Comparison of ENCODE assay signal across 30 cellular contexts in the genomic region with DNA sequence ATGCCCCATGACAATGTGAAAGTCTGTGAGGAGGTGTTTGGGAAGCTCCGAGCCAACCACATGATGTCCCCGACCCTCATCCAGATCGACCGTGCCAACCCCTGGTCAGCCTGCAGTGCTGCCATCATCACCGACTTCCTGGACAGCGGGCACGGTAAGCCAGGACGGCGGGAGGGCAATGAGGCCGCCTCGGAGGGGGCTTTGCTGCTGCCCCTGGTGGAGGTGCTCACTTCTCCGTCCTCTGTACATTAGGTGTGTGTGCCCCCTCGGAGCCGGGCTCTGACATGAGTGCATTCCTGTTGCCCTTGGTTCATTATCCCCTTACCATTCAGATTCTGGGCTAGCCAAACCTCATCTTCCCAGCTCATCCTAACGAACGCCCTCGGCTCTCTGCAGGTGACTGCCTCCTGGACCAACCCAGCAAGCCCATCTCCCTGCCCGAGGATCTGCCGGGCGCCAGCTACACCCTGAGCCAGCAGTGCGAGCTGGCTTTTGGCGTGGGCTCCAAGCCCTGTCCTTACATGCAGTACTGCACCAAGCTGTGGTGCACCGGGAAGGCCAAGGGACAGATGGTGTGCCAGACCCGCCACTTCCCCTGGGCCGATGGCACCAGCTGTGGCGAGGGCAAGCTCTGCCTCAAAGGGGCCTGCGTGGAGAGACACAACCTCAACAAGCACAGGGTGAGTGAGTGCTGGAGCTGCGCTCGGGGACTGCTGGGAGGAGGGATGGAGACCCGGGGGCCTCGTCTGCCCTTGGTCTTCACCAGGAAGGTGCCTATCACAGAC. TPM values are rescaled to one million over a fixed set of nuclear protein-coding genes. Genes with fewer than 3 reads are reported as not detected.
"Had no signal": no experiment of that assay in that cellular context is flagged by ENCODE, and none has a peak within 500 bp of the region (broad histone marks: within the 10 kb centered on the region; RNA-seq: fewer than 3 reads in every experiment).

No MANE protein-coding gene starts in this region.

- H3K9me3 Mint-ChIP-seq: activated CD4-positive, alpha-beta memory T cell treated with anti-CD3 and anti-CD28 coated beads for 36 hours; activated CD4-positive, alpha-beta T cell treated with anti-CD3 and anti-CD28 coated beads, Interleukin-2, amount 10 ng/mL, durations not matched to agents 24 days and 14 days; activated naive CD4-positive, alpha-beta T cell treated with anti-CD3 and anti-CD28 coated beads, Interleukin-2, amount 50 U/mL, for 24 hours; activated naive CD8-positive, alpha-beta T cell treated with anti-CD3 and anti-CD28 coated beads, Interleukin-2, amount 50 U/mL, for 24 hours; activated T-cell treated with anti-CD3 and anti-CD28 coated beads, Interleukin-2, amount 50 U/mL, for 24 hours; dendritic cell treated with granulocyte-macrophage colony-stimulating factor and Interleukin-4, amounts not matched to agents 40 ng/mL and 50 ng/mL, for 4 days; endodermal cell; naive thymus-derived CD8-positive, alpha-beta T cell; stimulated activated naive CD8-positive, alpha-beta T cell treated with anti-CD3 and anti-CD28 coated beads, Interleukin-15, Interleukin-2, amounts not matched to agents 100 ng/mL and 50 ng/mL, for 24 hours; type B pancreatic cell had no signal

- H3K27ac ChIP-seq: lower lobe of right lung, right lobe of liver, uterus, VCaP had no signal

- H3K4me3 ChIP-seq: lower lobe of right lung, right lobe of liver, uterus had no signal

- ATAC-seq: activated CD4-positive, CD25-positive, alpha-beta regulatory T cell treated with anti-CD3 and anti-CD28 coated beads, Interleukin-2, amount 50 U/mL, for 24 hours; activated naive CD8-positive, alpha-beta T cell treated with anti-CD3 and anti-CD28 coated beads, Interleukin-2, amount 50 U/mL, for 24 hours; esophagus mucosa; left colon; lower lobe of right lung; naive thymus-derived CD8-positive, alpha-beta T cell; right lobe of liver had no signal

- H3K4me3 Mint-ChIP-seq: activated CD4-positive, alpha-beta memory T cell treated with anti-CD3 and anti-CD28 coated beads for 36 hours; activated CD4-positive, alpha-beta T cell treated with anti-CD3 and anti-CD28 coated beads, Interleukin-2, amount 10 ng/mL, durations not matched to agents 24 days and 14 days; activated naive CD4-positive, alpha-beta T cell treated with anti-CD3 and anti-CD28 coated beads, Interleukin-2, amount 50 U/mL, for 24 hours; activated naive CD8-positive, alpha-beta T cell treated with anti-CD3 and anti-CD28 coated beads, Interleukin-2, amount 50 U/mL, for 24 hours; activated T-cell treated with anti-CD3 and anti-CD28 coated beads, Interleukin-2, amount 50 U/mL, for 24 hours; dendritic cell treated with granulocyte-macrophage colony-stimulating factor and Interleukin-4, amounts not matched to agents 40 ng/mL and 50 ng/mL, for 4 days; endodermal cell; naive thymus-derived CD8-positive, alpha-beta T cell; stimulated activated naive CD8-positive, alpha-beta T cell treated with anti-CD3 and anti-CD28 coated beads, Interleukin-15, Interleukin-2, amounts not matched to agents 100 ng/mL and 50 ng/mL, for 24 hours; type B pancreatic cell had no signal

- DNase-seq: activated CD4-positive, alpha-beta memory T cell treated with anti-CD3 and anti-CD28 coated beads for 36 hours; activated CD4-positive, alpha-beta T cell treated with anti-CD3 and anti-CD28 coated beads, Interleukin-2, amount 10 ng/mL, durations not matched to agents 24 days and 14 days; activated CD8-positive, alpha-beta memory T cell treated with anti-CD3 and anti-CD28 coated beads, Interleukin-2, amount 50 U/mL, for 4 hours; activated naive CD8-positive, alpha-beta T cell treated with anti-CD3 and anti-CD28 coated beads, Interleukin-2, amount 50 U/mL, for 24 hours; activated T-cell treated with anti-CD3 and anti-CD28 coated beads, Interleukin-2, amount 50 U/mL, for 24 hours; amygdala; central memory CD4-positive, alpha-beta T cell; endodermal cell; foreskin fibroblast; head of caudate nucleus; hippocampal formation; left colon; lower lobe of right lung; mesenchymal stem cell; naive thymus-derived CD8-positive, alpha-beta T cell; right lobe of liver; stimulated activated CD4-positive, alpha-beta T cell treated with anti-CD3 and anti-CD28 coated beads, Interleukin-2, amount 100 ng/mL, for 48 hours; substantia nigra; T-helper 9 cell; uterus had no signal

- H3K4me1 ChIP-seq: lower lobe of right lung, right lobe of liver had no signal

- H3K36me3 ChIP-seq: right lobe of liver, uterus had no signal

- H3K4me1 Mint-ChIP-seq: activated CD4-positive, alpha-beta T cell treated with anti-CD3 and anti-CD28 coated beads, Interleukin-2, amount 10 ng/mL, durations not matched to agents 24 days and 14 days; activated naive CD4-positive, alpha-beta T cell treated with anti-CD3 and anti-CD28 coated beads, Interleukin-2, amount 50 U/mL, for 24 hours; activated naive CD8-positive, alpha-beta T cell treated with anti-CD3 and anti-CD28 coated beads, Interleukin-2, amount 50 U/mL, for 24 hours; endodermal cell; naive thymus-derived CD8-positive, alpha-beta T cell had no signal

- H3K27me3 Mint-ChIP-seq: activated CD4-positive, alpha-beta T cell treated with anti-CD3 and anti-CD28 coated beads, Interleukin-2, amount 10 ng/mL, durations not matched to agents 24 days and 14 days; activated naive CD8-positive, alpha-beta T cell treated with anti-CD3 and anti-CD28 coated beads, Interleukin-2, amount 50 U/mL, for 24 hours; activated T-cell treated with anti-CD3 and anti-CD28 coated beads, Interleukin-2, amount 50 U/mL, for 24 hours; dendritic cell treated with granulocyte-macrophage colony-stimulating factor and Interleukin-4, amounts not matched to agents 40 ng/mL and 50 ng/mL, for 4 days; stimulated activated naive CD8-positive, alpha-beta T cell treated with anti-CD3 and anti-CD28 coated beads, Interleukin-15, Interleukin-2, amounts not matched to agents 100 ng/mL and 50 ng/mL, for 24 hours had no signal

- H3K27ac Mint-ChIP-seq: activated CD4-positive, alpha-beta memory T cell treated with anti-CD3 and anti-CD28 coated beads for 36 hours; activated CD4-positive, alpha-beta T cell treated with anti-CD3 and anti-CD28 coated beads, Interleukin-2, amount 10 ng/mL, durations not matched to agents 24 days and 14 days; activated naive CD4-positive, alpha-beta T cell treated with anti-CD3 and anti-CD28 coated beads, Interleukin-2, amount 50 U/mL, for 24 hours; activated naive CD8-positive, alpha-beta T cell treated with anti-CD3 and anti-CD28 coated beads, Interleukin-2, amount 50 U/mL, for 24 hours; activated T-cell treated with anti-CD3 and anti-CD28 coated beads, Interleukin-2, amount 50 U/mL, for 24 hours; dendritic cell treated with granulocyte-macrophage colony-stimulating factor and Interleukin-4, amounts not matched to agents 40 ng/mL and 50 ng/mL, for 4 days; endodermal cell; stimulated activated naive CD8-positive, alpha-beta T cell treated with anti-CD3 and anti-CD28 coated beads, Interleukin-15, Interleukin-2, amounts not matched to agents 100 ng/mL and 50 ng/mL, for 24 hours; type B pancreatic cell had no signal

- H3K27me3 ChIP-seq: right lobe of liver, uterus had no signal

- H3K36me3 Mint-ChIP-seq: activated CD4-positive, alpha-beta memory T cell treated with anti-CD3 and anti-CD28 coated beads for 36 hours; activated naive CD4-positive, alpha-beta T cell treated with anti-CD3 and anti-CD28 coated beads, Interleukin-2, amount 50 U/mL, for 24 hours; naive thymus-derived CD8-positive, alpha-beta T cell; type B pancreatic cell had no signal

- H3K9me3 ChIP-seq: lower lobe of right lung, right lobe of liver, uterus had no signal

RNA-seq across cellular contexts. Expression of gene ADAMTS15, which starts 13.8 kb away (rescaled TPM):
- total RNA-seq: activated CD4-positive, alpha-beta memory T cell treated with anti-CD3 and anti-CD28 coated beads for 36 hours; activated CD8-positive, alpha-beta memory T cell treated with anti-CD3 and anti-CD28 coated beads for 36 hours; T-helper 1 cell treated with Interleukin-12 subunit alpha and Interleukin-12 subunit beta and Interleukin-4 antibody, amounts not matched to agents 30 ng/mL and 1 ng/mL, for 36 hours had no signal
- polyA plus RNA-seq: naive thymus-derived CD8-positive, alpha-beta T cell had no signal

RNA-seq across cellular contexts. Expression of gene ADAMTS8, which starts 33.9 kb away (rescaled TPM):
- total RNA-seq: activated CD4-positive, alpha-beta memory T cell treated with anti-CD3 and anti-CD28 coated beads for 36 hours; activated CD4-positive, alpha-beta T cell treated with anti-CD3 and anti-CD28 coated beads, Interleukin-2, amount 10 ng/mL, durations not matched to agents 24 days and 14 days; activated CD8-positive, alpha-beta memory T cell treated with anti-CD3 and anti-CD28 coated beads for 36 hours; naive thymus-derived CD8-positive, alpha-beta T cell; T-helper 1 cell treated with Interleukin-12 subunit alpha and Interleukin-12 subunit beta and Interleukin-4 antibody, amounts not matched to agents 30 ng/mL and 1 ng/mL, for 36 hours had no signal
- polyA plus RNA-seq: keratinocyte; naive thymus-derived CD8-positive, alpha-beta T cell had no signal
